Comparison of ENCODE assay signal across 25 cellular contexts in genomic region chr19:42662714-42663113, GRCh38.
DNase-seq lines count a peak whose midpoint lies in the region; ATAC-seq, FAIRE-seq and TF ChIP-seq lines count a peak whose summit lies in the region.
"Had no signal": no experiment of that assay in that cellular context is flagged by ENCODE, and none has a peak within 500 bp of the region (broad histone marks: within the 10 kb centered on the region; RNA-seq: fewer than 3 reads in every experiment).

No MANE protein-coding gene starts in this region.

- no peak overlapping the region for H3K4me2 ChIP-seq in keratinocyte (ENCODE audit: control insufficient read depth, extremely low read depth, insufficient read depth, low read depth, low read length)
- H3K4me2 ChIP-seq: A549; BLaER1 treated with 17β-estradiol and CSF1 and Interleukin-3, amounts not matched to agents 10 nM and 100 nM had no signal

- DNase-seq in stimulated activated naive CD8-positive, alpha-beta T cell treated with anti-CD3 and anti-CD28 coated beads, Interleukin-15, Interleukin-2, amounts not matched to agents 100 U/mL and 50 U/mL, for 24 hours = peak; percentile 3
- no peak for DNase-seq in stimulated activated naive CD8-positive, alpha-beta T cell treated with anti-CD3 and anti-CD28 coated beads, Interleukin-15, amount 100 ng/mL, for 72 hours
- DNase-seq in epithelial cell of esophagus (ENCODE audit: low read depth) (no peak), keratinocyte (ENCODE audit: low read depth, low spot score) (no peak), NCI-H446 treated with DMSO at 0.1 percent for 48 hours (lab: John Stamatoyannopoulos, UW) (no peak), cerebellar cortex (ENCODE audit: low spot score) (no peak)
- DNase-seq: AML-193; Caco-2; CD4-positive, alpha-beta T cell; CD8-positive, alpha-beta T cell; DMS 273 treated with DMSO at 0.1 percent for 48 hours; DMS153; DMS53; DMS79; DND-41; EL; GDM1 had no signal

- no peaks in the 10 kb centered on the region for H3K9me3 ChIP-seq in keratinocyte (ENCODE audit: control insufficient read depth, low read depth, low read length)

- H3K4me3 Mint-ChIP-seq in stimulated activated naive CD8-positive, alpha-beta T cell treated with anti-CD3 and anti-CD28 coated beads, Interleukin-15, amount 100 ng/mL, for 72 hours = no peak overlapping the region
- H3K4me3 Mint-ChIP-seq: B cell; CD4-positive, alpha-beta T cell; CD8-positive, alpha-beta T cell had no signal

- no peak overlapping the region for H3K9ac ChIP-seq in keratinocyte (ENCODE audit: control insufficient read depth, extremely low read depth, insufficient read depth, low read length)
- H3K9ac ChIP-seq: BLaER1 treated with 17β-estradiol and CSF1 and Interleukin-3, amounts not matched to agents 10 nM and 100 nM had no signal

- H2AFZ ChIP-seq in keratinocyte (ENCODE audit: control insufficient read depth, low read length) = no peak overlapping the region

- no peaks in the 10 kb centered on the region for H3K79me2 ChIP-seq in keratinocyte (ENCODE audit: control insufficient read depth, insufficient read depth, low read length)

- FAIRE-seq in keratinocyte (lab: Jason Lieb, UNC) = no peak
- FAIRE-seq: A549, GM12878, GM12892, GM18507 had no signal

- no peaks in the 10 kb centered on the region for H3K4me1 Mint-ChIP-seq in stimulated activated naive CD8-positive, alpha-beta T cell treated with anti-CD3 and anti-CD28 coated beads, Interleukin-15, amount 100 ng/mL, for 72 hours
- H3K4me1 Mint-ChIP-seq: B cell had no signal

- dilution Hi-C loops in keratinocyte (cut with MboI; ENCODE audit: extremely low pct_ligation_motif_present, low sequenced_read_pairs) = no loop called here

- H3K4me1 ChIP-seq in keratinocyte (ENCODE audit: control insufficient read depth, extremely low read depth, insufficient read depth, low read length) = no peaks in the 10 kb centered on the region
- H3K4me1 ChIP-seq: A549 had no signal

- no peaks in the 10 kb centered on the region for H3K36me3 ChIP-seq in keratinocyte (ENCODE audit: control insufficient read depth in 2 of 2, extremely low read depth in 1 of 2, insufficient read depth in 2 of 2, low read length in 2 of 2)
- H3K36me3 ChIP-seq: BLaER1 treated with 17β-estradiol and CSF1 and Interleukin-3, amounts not matched to agents 10 nM and 100 nM had no signal

- no peak overlapping the region for H3K27ac Mint-ChIP-seq in stimulated activated naive CD8-positive, alpha-beta T cell treated with anti-CD3 and anti-CD28 coated beads, Interleukin-15, amount 100 ng/mL, for 72 hours
- H3K27ac Mint-ChIP-seq: B cell; CD4-positive, alpha-beta T cell; CD8-positive, alpha-beta T cell had no signal

- H3K9me1 ChIP-seq in keratinocyte (ENCODE audit: control insufficient read depth, extremely low read depth, insufficient read depth, low read length) = no peaks in the 10 kb centered on the region

- no peaks in the 10 kb centered on the region for H4K20me1 ChIP-seq in keratinocyte (ENCODE audit: control insufficient read depth, extremely low read depth, insufficient read depth, low read length)
- H4K20me1 ChIP-seq: BLaER1 treated with 17β-estradiol and CSF1 and Interleukin-3, amounts not matched to agents 10 nM and 100 nM had no signal

- peaks cover 16% of the 10 kb centered on the region for H3K27me3 ChIP-seq in keratinocyte (ENCODE audit: control insufficient read depth, extremely low read depth, insufficient read depth, low read length)
- H3K27me3 ChIP-seq: BLaER1 treated with 17β-estradiol and CSF1 and Interleukin-3, amounts not matched to agents 10 nM and 100 nM had no signal

- H3K27me3 Mint-ChIP-seq in stimulated activated naive CD8-positive, alpha-beta T cell treated with anti-CD3 and anti-CD28 coated beads, Interleukin-15, amount 100 ng/mL, for 72 hours = peaks cover 18% of the 10 kb centered on the region

- H3K4me3 ChIP-seq in epithelial cell of esophagus (ENCODE audit: low read length) (no peak overlapping the region), keratinocyte (ENCODE audit: control insufficient read depth in 2 of 3, extremely low read depth in 1 of 3, insufficient read depth in 2 of 3, low read depth in 1 of 3, low read length in 3 of 3) (no peak overlapping the region)
- H3K4me3 ChIP-seq: A549; BLaER1 treated with 17β-estradiol and CSF1 and Interleukin-3, amounts not matched to agents 10 nM and 100 nM; GM12878 had no signal

- H3K9me3 Mint-ChIP-seq in stimulated activated naive CD8-positive, alpha-beta T cell treated with anti-CD3 and anti-CD28 coated beads, Interleukin-15, amount 100 ng/mL, for 72 hours = peaks cover 0 to 8% of the 10 kb centered on the region in 2 donors
- H3K9me3 Mint-ChIP-seq: CD8-positive, alpha-beta T cell had no signal

- no peak overlapping the region for H3K27ac ChIP-seq in keratinocyte (ENCODE audit: control insufficient read depth, insufficient read depth, low read length)
- H3K27ac ChIP-seq: 22Rv1; A549; BLaER1 treated with 17β-estradiol and CSF1 and Interleukin-3, amounts not matched to agents 10 nM and 100 nM; C4-2B had no signal

- peak; percentile 25 for TF ChIP-seq CTCF in epithelial cell of esophagus (IDR thresholded peaks at IDR 0.05; ENCODE audit: insufficient read depth, low read depth, low read length, missing control alignments)
- TF ChIP-seq CTCF in keratinocyte (optimal IDR thresholded peaks at IDR 0.05 in 1 of 3, IDR thresholded peaks at IDR 0.05 in 1 of 3, conservative IDR thresholded peaks at IDR 0.05 in 1 of 3; ENCODE audit: extremely low read depth in 1 of 3, insufficient read depth in 2 of 3, low read length in 3 of 3) = peak in 2 of 3 experiments; percentile 30 to 41

- ATAC-seq in stimulated activated naive CD8-positive, alpha-beta T cell treated with anti-CD3 and anti-CD28 coated beads, Interleukin-15, Interleukin-2, amounts not matched to agents 100 U/mL and 50 U/mL, for 24 hours = no peak
- ATAC-seq in stimulated activated naive CD8-positive, alpha-beta T cell treated with anti-CD3 and anti-CD28 coated beads, Interleukin-15, amount 100 ng/mL, for 72 hours = no peak
- ATAC-seq: CD8-positive, alpha-beta T cell; GM12878 had no signal
